15 cellular contexts compared by ENCODE assay signal in the genomic region with DNA sequence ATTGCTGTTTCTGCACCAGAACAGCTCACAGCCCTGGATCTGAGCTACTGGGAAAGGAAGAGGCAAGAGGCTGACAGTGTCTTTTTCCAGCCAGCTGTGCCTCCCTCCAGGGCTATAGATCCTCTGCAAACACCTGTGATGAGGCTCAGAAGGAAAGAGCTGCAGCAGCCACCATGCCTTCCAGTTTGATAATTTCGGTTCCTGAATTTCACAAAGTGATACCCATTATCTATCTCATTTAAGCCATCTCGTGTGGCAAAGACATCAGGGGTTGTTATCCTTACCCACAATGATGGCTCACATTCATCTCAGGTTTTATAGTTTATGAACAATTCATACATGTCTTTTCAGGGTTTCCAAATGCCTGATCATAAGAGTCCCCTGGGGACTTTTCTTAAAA. TPM values are rescaled to one million over a fixed set of nuclear protein-coding genes. Genes with fewer than 3 reads are reported as not detected.
A peak's percentile ranks its signal among the peaks of the same experiment; 100 is the strongest.
DNase-seq lines count a peak whose midpoint lies in the region; ATAC-seq, FAIRE-seq and TF ChIP-seq lines count a peak whose summit lies in the region.
"Had no signal": no experiment of that assay in that cellular context is flagged by ENCODE, and none has a peak within 500 bp of the region (broad histone marks: within the 10 kb centered on the region; RNA-seq: fewer than 3 reads in every experiment).

No MANE protein-coding gene starts in this region.

- H3K4me2 ChIP-seq in fibroblast of lung (ENCODE audit: extremely low read depth, insufficient read depth, low read length) = no peak overlapping the region

- H3K36me3 Mint-ChIP-seq in activated T-cell treated with anti-CD3 and anti-CD28 coated beads, Interleukin-2, amount 50 U/mL, for 24 hours (ENCODE audit: low read depth) = no peaks in the 10 kb centered on the region
- H3K36me3 Mint-ChIP-seq: naive thymus-derived CD4-positive, alpha-beta T cell had no signal

- H3K4me1 Mint-ChIP-seq in activated T-cell treated with anti-CD3 and anti-CD28 coated beads, Interleukin-2, amount 50 U/mL, for 24 hours (ENCODE audit: low read depth) = peaks cover 5% of the 10 kb centered on the region

- H3K27me3 Mint-ChIP-seq in activated T-cell treated with anti-CD3 and anti-CD28 coated beads, Interleukin-2, amount 50 U/mL, for 24 hours = peaks cover 61% of the 10 kb centered on the region

- peaks cover 31% of the 10 kb centered on the region for H3K79me2 ChIP-seq in fibroblast of lung (ENCODE audit: control insufficient read depth, insufficient read depth, low read length)

- no peaks in the 10 kb centered on the region for H3K9me3 Mint-ChIP-seq in activated T-cell treated with anti-CD3 and anti-CD28 coated beads, Interleukin-2, amount 50 U/mL, for 24 hours
- H3K9me3 Mint-ChIP-seq: activated CD4-positive, alpha-beta T cell treated with anti-CD3 and anti-CD28 coated beads, Interleukin-2, amount 10 ng/mL, durations not matched to agents 24 days and 14 days; naive thymus-derived CD4-positive, alpha-beta T cell; T-helper 1 cell treated with Interleukin-12 subunit alpha and Interleukin-12 subunit beta and Interleukin-4 antibody, amounts not matched to agents 30 μg/mL and 1 μg/mL, for 36 hours had no signal

- intact Hi-C loops in Panc1 (cut with micrococcal nuclease; ENCODE audit: unreplicated experiment) = no loop called here

- no peak for TF ChIP-seq CTCF in Panc1 (IDR thresholded peaks at IDR 0.05)
- TF ChIP-seq CTCF in fibroblast of lung (conservative IDR thresholded peaks at IDR 0.05 in 1 of 2, IDR thresholded peaks at IDR 0.05 in 1 of 2; ENCODE audit: low read depth in 1 of 2, low read length in 2 of 2) = no peak

- no peak overlapping the region for H3K9ac ChIP-seq in fibroblast of lung (ENCODE audit: insufficient read depth, low read length)

- no peak for ATAC-seq in Panc1
- ATAC-seq: naive thymus-derived CD4-positive, alpha-beta T cell; right cardiac atrium had no signal

- H3K4me1 ChIP-seq in Panc1 (ENCODE audit: control insufficient read depth, insufficient read depth, low read length) = peaks cover 28% of the 10 kb centered on the region
- peaks cover 29% of the 10 kb centered on the region for H3K4me1 ChIP-seq in fibroblast of lung (ENCODE audit: control insufficient read depth, extremely low read depth, insufficient read depth, low read length)

- no peak overlapping the region for H2AFZ ChIP-seq in fibroblast of lung (ENCODE audit: low read length)

- DNase-seq in GM12892 (ENCODE audit: insufficient read length) (no peak), Panc1 (ENCODE audit: low read depth, low spot score) (no peak), fibroblast of lung (ENCODE audit: low read depth in 2 of 2) (no peak), superior temporal gyrus (ENCODE audit: extremely low spot score) (peak; percentile 48), GM19238 (ENCODE audit: insufficient read length, low spot score) (no peak), HTR-8/SVneo (ENCODE audit: insufficient read length, low spot score) (no peak), DMS79 treated with DMSO at 0.1 percent for 48 hours (lab: John Stamatoyannopoulos, UW) (no peak)
- no peak for DNase-seq in activated T-cell treated with anti-CD3 and anti-CD28 coated beads, Interleukin-2, amount 50 U/mL, for 24 hours
- DNase-seq: activated CD4-positive, alpha-beta T cell treated with anti-CD3 and anti-CD28 coated beads, Interleukin-2, amount 10 ng/mL, durations not matched to agents 24 days and 14 days; effector CD4-positive, alpha-beta T cell; naive thymus-derived CD4-positive, alpha-beta T cell; right cardiac atrium; stimulated activated naive CD4-positive, alpha-beta T cell treated with Interleukin-2 at 50 U/mL for 16 hours had no signal

- H4K20me1 ChIP-seq in fibroblast of lung (ENCODE audit: control insufficient read depth, extremely low read depth, insufficient read depth, low read length) = no peaks in the 10 kb centered on the region

- H3K9me3 ChIP-seq in Panc1 (ENCODE audit: control insufficient read depth, insufficient read depth, low read depth, low read length) = no peaks in the 10 kb centered on the region
- no peaks in the 10 kb centered on the region for H3K9me3 ChIP-seq in fibroblast of lung (ENCODE audit: control insufficient read depth, insufficient read depth, low read depth, low read length)

- in situ Hi-C loops in Panc1 (cut with HindIII; ENCODE audit: low pct_unique_long_range_greater_than_20kb, low sequenced_read_pairs) = no loop called here

- H3K4me3 Mint-ChIP-seq in activated T-cell treated with anti-CD3 and anti-CD28 coated beads, Interleukin-2, amount 50 U/mL, for 24 hours = no peak overlapping the region
- H3K4me3 Mint-ChIP-seq: activated CD4-positive, alpha-beta T cell treated with anti-CD3 and anti-CD28 coated beads, Interleukin-2, amount 10 ng/mL, durations not matched to agents 24 days and 14 days; T-helper 1 cell treated with Interleukin-12 subunit alpha and Interleukin-12 subunit beta and Interleukin-4 antibody, amounts not matched to agents 30 μg/mL and 1 μg/mL, for 36 hours had no signal

- peak overlapping the region; percentile 66; the same call in 1 of the 2 replicates for H3K27ac ChIP-seq in Panc1 (ENCODE audit: low read length)
- H3K27ac ChIP-seq in fibroblast of lung (ENCODE audit: insufficient read depth, low read length) = peak overlapping the region; percentile 89

- no TSS peak for BruUV-seq in Panc1 (replicated peaks; lab: Mats Ljungman, UMichigan)

- H3K27me3 ChIP-seq in Panc1 (ENCODE audit: control insufficient read depth, insufficient read depth, low read length) (no peaks in the 10 kb centered on the region), fibroblast of lung (ENCODE audit: control insufficient read depth, insufficient read depth, low read length) (no peaks in the 10 kb centered on the region)

- POLR2A ChIA-PET in Panc1 (lab: Charles Lee) = interaction anchor here (0.5 kb wide), 1 partner anchor 251 kb away, joined by 6 read pairs; no protein-coding TSS in a partner anchor

- no peak for TF ChIP-seq POLR2A in GM12892 (IDR thresholded peaks at IDR 0.05; ENCODE audit: low read depth, low read length)

- FAIRE-seq in GM12892 (lab: Jason Lieb, UNC) = peak; percentile 9
- no peak for FAIRE-seq in HTR-8/SVneo (lab: Jason Lieb, UNC)
- FAIRE-seq: keratinocyte had no signal

- H3K36me3 ChIP-seq in Panc1 (ENCODE audit: control insufficient read depth, insufficient read depth, low read length) = peaks cover 5% of the 10 kb centered on the region
- peaks cover 3% of the 10 kb centered on the region for H3K36me3 ChIP-seq in fibroblast of lung (ENCODE audit: control insufficient read depth, insufficient read depth, low read length)

- H3K4me3 ChIP-seq in Panc1 (ENCODE audit: low read depth in 2 of 2, low read length in 2 of 2) (no peak overlapping the region), fibroblast of lung (replicated peaks in 1 of 4; ENCODE audit: control extremely low read depth in 1 of 4, insufficient read depth in 1 of 4, low read depth in 3 of 4, low read length in 4 of 4) (peak overlapping the region in 1 of 4 experiments; percentile 31)

- CTCF ChIA-PET in Panc1 (lab: Charles Lee) = interaction anchor here (0.9 kb wide), 1 partner anchor 19 kb away, joined by 5 read pairs; no protein-coding TSS in a partner anchor

- no peak overlapping the region for H3K27ac Mint-ChIP-seq in activated T-cell treated with anti-CD3 and anti-CD28 coated beads, Interleukin-2, amount 50 U/mL, for 24 hours
- H3K27ac Mint-ChIP-seq: activated CD4-positive, alpha-beta T cell treated with anti-CD3 and anti-CD28 coated beads, Interleukin-2, amount 10 ng/mL, durations not matched to agents 24 days and 14 days; naive thymus-derived CD4-positive, alpha-beta T cell; T-helper 1 cell treated with Interleukin-12 subunit alpha and Interleukin-12 subunit beta and Interleukin-4 antibody, amounts not matched to agents 30 μg/mL and 1 μg/mL, for 36 hours had no signal

RNA-seq across cellular contexts. Expression of gene LARP6, which starts 1.8 kb away (rescaled TPM):
- 10.5 TPM for polyA plus RNA-seq in GM12892 (2012; ENCODE audit: missing spikeins)
- total RNA-seq in Panc1 (2021; ENCODE audit: unreplicated experiment) (66.3 TPM), fibroblast of lung (72.9 and 108 TPM in 2 replicates)
- 69.8 TPM for polyA plus RNA-seq in Panc1 (2012; ENCODE audit: insufficient read length)
- 160 and 273 TPM in 2 replicates for polyA plus RNA-seq in fibroblast of lung
- 189 and 329 TPM in 2 replicates for polyA plus RNA-seq in fibroblast of lung (2012)
- 26.4 and 41.4 TPM in 2 replicates for polyA minus RNA-seq in fibroblast of lung (ENCODE audit: low replicate concordance)
- total RNA-seq: activated CD4-positive, alpha-beta T cell treated with anti-CD3 and anti-CD28 coated beads, Interleukin-2, amount 10 ng/mL, durations not matched to agents 24 days and 14 days had no signal

RNA-seq across cellular contexts. Expression of gene THAP10, which starts 36.5 kb away (rescaled TPM):
- polyA plus RNA-seq in GM12892 (2012; ENCODE audit: missing spikeins) = 0.85 TPM
- total RNA-seq in Panc1 (2021; ENCODE audit: unreplicated experiment) (6.7 TPM), fibroblast of lung (2.3 and 5.0 TPM in 2 replicates)
- polyA plus RNA-seq in Panc1 (2012; ENCODE audit: insufficient read length) = 2.5 TPM
- 4.6 and 7.9 TPM in 2 replicates for polyA plus RNA-seq in fibroblast of lung
- polyA plus RNA-seq in fibroblast of lung (2012) = 2.7 and 5.9 TPM in 2 replicates
- 0.15 TPM in 1 of 2 replicates, not detected in the other for polyA minus RNA-seq in fibroblast of lung (ENCODE audit: low replicate concordance)
- total RNA-seq: activated CD4-positive, alpha-beta T cell treated with anti-CD3 and anti-CD28 coated beads, Interleukin-2, amount 10 ng/mL, durations not matched to agents 24 days and 14 days had no signal
- polyA plus RNA-seq: naive thymus-derived CD4-positive, alpha-beta T cell had no signal

RNA-seq across cellular contexts. Expression of gene LRRC49, which starts 36.9 kb away (rescaled TPM):
- 1.9 TPM for polyA plus RNA-seq in GM12892 (2012; ENCODE audit: missing spikeins)
- total RNA-seq in Panc1 (2021; ENCODE audit: unreplicated experiment) = 8.3 TPM
- 3.3 TPM for polyA plus RNA-seq in Panc1 (2012; ENCODE audit: insufficient read length)
- total RNA-seq in fibroblast of lung = 20.5 and 31.5 TPM in 2 replicates
- 10.0 and 16.2 TPM in 2 replicates for polyA plus RNA-seq in fibroblast of lung
- polyA plus RNA-seq in fibroblast of lung (2012) = 6.4 and 11.4 TPM in 2 replicates
- polyA minus RNA-seq in fibroblast of lung (ENCODE audit: low replicate concordance) = 8.9 and 18.8 TPM in 2 replicates
- total RNA-seq: activated CD4-positive, alpha-beta T cell treated with anti-CD3 and anti-CD28 coated beads, Interleukin-2, amount 10 ng/mL, durations not matched to agents 24 days and 14 days; naive thymus-derived CD4-positive, alpha-beta T cell had no signal
- polyA plus RNA-seq: naive thymus-derived CD4-positive, alpha-beta T cell had no signal
